11 cellular contexts compared by ENCODE assay signal in the genomic region with DNA sequence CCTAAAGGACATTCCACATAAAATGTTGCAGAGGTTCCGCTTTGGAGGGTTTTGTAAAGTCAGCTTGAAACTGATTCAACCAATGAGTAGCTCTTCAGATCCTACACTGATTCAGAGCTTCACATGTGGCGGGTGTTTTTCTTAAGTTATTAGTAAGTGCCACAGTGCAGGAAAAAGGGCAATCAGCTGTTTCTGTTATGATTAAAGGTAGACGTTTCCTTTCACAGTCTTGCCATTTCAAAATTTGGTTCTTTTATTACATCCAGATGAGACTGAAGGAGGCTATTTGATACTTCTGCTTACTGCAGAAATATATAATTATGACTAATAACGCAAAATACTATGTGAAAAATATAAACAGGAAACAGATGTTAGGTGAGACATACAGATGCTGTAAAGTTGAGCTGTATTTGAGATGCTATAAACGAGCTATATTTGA.
DNase-seq lines count a peak whose midpoint lies in the region; ATAC-seq and TF ChIP-seq lines count a peak whose summit lies in the region.
"Had no signal": no experiment of that assay in that cellular context is flagged by ENCODE, and none has a peak within 500 bp of the region (broad histone marks: within the 10 kb centered on the region; RNA-seq: fewer than 3 reads in every experiment).

No MANE protein-coding gene starts in this region.

- H3K4me1 Mint-ChIP-seq in activated T-cell treated with anti-CD3 and anti-CD28 coated beads, Interleukin-2, amount 50 U/mL, for 4 hours (ENCODE audit: low read depth), result peaks cover 4% of the 10 kb centered on the region
- H3K4me1 Mint-ChIP-seq in stimulated activated naive B cell treated with anti-CD40 and anti-IgM and Interleukin-4, amounts not matched to agents 10 μg/mL and 1 μg/mL and 100 μg/mL, for 72 hours, result no peaks in the 10 kb centered on the region
- no peaks in the 10 kb centered on the region for H3K4me1 Mint-ChIP-seq in glutamatergic neuron (ENCODE audit: low read depth, unreplicated experiment)

- H3K9me3 Mint-ChIP-seq in activated T-cell treated with anti-CD3 and anti-CD28 coated beads, Interleukin-2, amount 50 U/mL, for 4 hours, result peaks cover 10% of the 10 kb centered on the region
- H3K9me3 Mint-ChIP-seq in stimulated activated naive B cell treated with anti-CD40 and anti-IgM and Interleukin-4, amounts not matched to agents 10 μg/mL and 1 μg/mL and 100 μg/mL, for 72 hours, result no peaks in the 10 kb centered on the region
- no peaks in the 10 kb centered on the region for H3K9me3 Mint-ChIP-seq in glutamatergic neuron (ENCODE audit: unreplicated experiment)

- ATAC-seq in activated T-cell treated with anti-CD3 and anti-CD28 coated beads, Interleukin-2, amount 50 U/mL, for 4 hours, result peak; percentile 48 to 80
- ATAC-seq in HG02642 (IDR thresholded peaks at IDR 0.05; ENCODE audit: poor library complexity, unreplicated experiment), result peak; percentile 95
- ATAC-seq in stimulated activated naive B cell treated with anti-CD40 and anti-IgM and Interleukin-4, amounts not matched to agents 10 μg/mL and 1 μg/mL and 100 μg/mL, for 72 hours (replicated peaks), result peak; percentile 56 to 88

- no peaks in the 10 kb centered on the region for H3K27me3 Mint-ChIP-seq in activated T-cell treated with anti-CD3 and anti-CD28 coated beads, Interleukin-2, amount 50 U/mL, for 4 hours (ENCODE audit: low read depth)
- no peaks in the 10 kb centered on the region for H3K27me3 Mint-ChIP-seq in stimulated activated naive B cell treated with anti-CD40 and anti-IgM and Interleukin-4, amounts not matched to agents 10 μg/mL and 1 μg/mL and 100 μg/mL, for 72 hours
- H3K27me3 Mint-ChIP-seq in glutamatergic neuron (ENCODE audit: unreplicated experiment), result no peaks in the 10 kb centered on the region

- H3K27ac Mint-ChIP-seq in stimulated activated naive B cell treated with anti-CD40 and anti-IgM and Interleukin-4, amounts not matched to agents 10 μg/mL and 1 μg/mL and 100 μg/mL, for 72 hours, result no peak overlapping the region
- H3K27ac Mint-ChIP-seq in glutamatergic neuron (ENCODE audit: unreplicated experiment), result no peak overlapping the region
- H3K27ac Mint-ChIP-seq: activated naive CD4-positive, alpha-beta T cell treated with anti-CD3 and anti-CD28 coated beads for 36 hours had no signal

- TF ChIP-seq CTCF in glutamatergic neuron (IDR thresholded peaks at IDR 0.05; ENCODE audit: partially characterized antibody, unreplicated experiment), result no peak

- H3K36me3 Mint-ChIP-seq in activated T-cell treated with anti-CD3 and anti-CD28 coated beads, Interleukin-2, amount 50 U/mL, for 4 hours (ENCODE audit: insufficient read depth), result peaks cover 18% of the 10 kb centered on the region
- H3K36me3 Mint-ChIP-seq in stimulated activated naive B cell treated with anti-CD40 and anti-IgM and Interleukin-4, amounts not matched to agents 10 μg/mL and 1 μg/mL and 100 μg/mL, for 72 hours, result peaks cover 10% of the 10 kb centered on the region in 2 donors
- H3K36me3 Mint-ChIP-seq in glutamatergic neuron (ENCODE audit: unreplicated experiment), result no peaks in the 10 kb centered on the region

- H3K4me3 Mint-ChIP-seq in activated T-cell treated with anti-CD3 and anti-CD28 coated beads, Interleukin-2, amount 50 U/mL, for 4 hours, result no peak overlapping the region
- H3K4me3 Mint-ChIP-seq in stimulated activated naive B cell treated with anti-CD40 and anti-IgM and Interleukin-4, amounts not matched to agents 10 μg/mL and 1 μg/mL and 100 μg/mL, for 72 hours, result no peak overlapping the region
- no peak overlapping the region for H3K4me3 Mint-ChIP-seq in glutamatergic neuron (ENCODE audit: unreplicated experiment)
- H3K4me3 Mint-ChIP-seq: activated naive CD4-positive, alpha-beta T cell treated with anti-CD3 and anti-CD28 coated beads for 36 hours had no signal

- DNase-seq in activated T-cell treated with anti-CD3 and anti-CD28 coated beads, Interleukin-2, amount 50 U/mL, for 4 hours, result no peak
- no peak for DNase-seq in activated T-cell treated with anti-CD3 and anti-CD28 coated beads, Interleukin-2, amount 50 U/mL, for 48 hours
- DNase-seq in NCI-H69 (lab: John Stamatoyannopoulos, UW), result peak; percentile 69
- DNase-seq in stimulated activated naive B cell treated with anti-CD40 and anti-IgM and Interleukin-4, amounts not matched to agents 10 μg/mL and 1 μg/mL and 100 μg/mL, for 72 hours, result no peak
- no peak for DNase-seq in middle frontal gyrus (ENCODE audit: extremely low spot score, low spot score)
- no peak for DNase-seq in GF-D8 (lab: John Stamatoyannopoulos, UW)
- DNase-seq in glutamatergic neuron, result no peak
- DNase-seq: activated naive CD4-positive, alpha-beta T cell treated with anti-CD3 and anti-CD28 coated beads for 36 hours; BE2C; SIG-M5 had no signal
